11 cellular contexts compared by ENCODE assay signal in genomic region chr6:143271024-143271423, GRCh38.
DNase-seq lines count a peak whose midpoint lies in the region; ATAC-seq and TF ChIP-seq lines count a peak whose summit lies in the region.
"Had no signal": no experiment of that assay in that cellular context is flagged by ENCODE, and none has a peak within 500 bp of the region (broad histone marks: within the 10 kb centered on the region; RNA-seq: fewer than 3 reads in every experiment).

No MANE protein-coding gene starts in this region.

- H3K4me1 ChIP-seq in adrenal gland (replicated peaks in 1 of 2), result peaks cover 0 to 10% of the 10 kb centered on the region in 2 donors
- H3K4me1 ChIP-seq: uterus had no signal

- intact Hi-C loops in adrenal gland (cut with DNase I) (no loop called here), head of caudate nucleus (cut with DNase I) (no loop called here)

- no peaks in the 10 kb centered on the region for H3K27me3 ChIP-seq in adrenal gland
- H3K27me3 ChIP-seq: uterus had no signal

- TF ChIP-seq CTCF in adrenal gland (IDR thresholded peaks at IDR 0.05), result no peak

- H3K4me3 ChIP-seq in adrenal gland (no peak overlapping the region), skeletal muscle cell (ENCODE audit: low read depth, low read length) (no peak overlapping the region)
- H3K4me3 ChIP-seq: uterus had no signal

- no peak overlapping the region for H3K27ac ChIP-seq in adrenal gland
- H3K27ac ChIP-seq: uterus had no signal

- no peaks in the 10 kb centered on the region for H3K9me3 ChIP-seq in adrenal gland (replicated peaks in 1 of 3)
- H3K9me3 ChIP-seq: uterus had no signal

- WGBS in adrenal gland, 4 donors, result 36 to 63% (median 47%) methylated on average over 4 of the region's 4 CpGs

- DNase-seq in SHP77 (lab: John Stamatoyannopoulos, UW) (peak; percentile 3 to 29), SHP77 treated with DMSO at 0.1 percent for 48 hours (lab: John Stamatoyannopoulos, UW) (no peak), adrenal gland (peak; percentile 25 to 72 (median 50)), head of caudate nucleus (peak in 26 of 42 donors; percentile 4 to 62 (median 24)), skeletal muscle cell (ENCODE audit: low read depth) (peak; percentile 83), SKM-1 treated with dmso at 0.1 percent for 144 hours (lab: John Stamatoyannopoulos, UW; ENCODE audit: unreplicated experiment) (no peak), GDM1 (lab: John Stamatoyannopoulos, UW) (no peak)
- DNase-seq: activated CD8-positive, alpha-beta memory T cell treated with anti-CD3 and anti-CD28 coated beads, Interleukin-2, amount 50 U/mL, for 48 hours; NCI-H510A had no signal

- ATAC-seq in GM19452 (IDR thresholded peaks at IDR 0.05; ENCODE audit: unreplicated experiment), result no peak

- no peaks in the 10 kb centered on the region for H3K36me3 ChIP-seq in adrenal gland (replicated peaks in 1 of 2)
- H3K36me3 ChIP-seq: uterus had no signal

- TF ChIP-seq POLR2A in adrenal gland (IDR thresholded peaks at IDR 0.05), result no peak

Comparison
In these comparisons a context has a peak if more than half of its experiments do, and no peak if none do; other contexts are left out.
1. DNase-seq: peak in SHP77 (2 of 2), adrenal gland (7 of 7), head of caudate nucleus (26 of 42) and skeletal muscle cell (single experiment); none in SHP77 treated with DMSO at 0.1 percent for 48 hours (single experiment), SKM-1 treated with dmso at 0.1 percent for 144 hours (single experiment) and GDM1 (single experiment).